Comparison of ENCODE assay signal across 7 cellular contexts in genomic region chr9:6667633-6668280, GRCh38. TPM values are rescaled to one million over a fixed set of nuclear protein-coding genes. Genes with fewer than 3 reads are reported as not detected.
DNase-seq lines count a peak whose midpoint lies in the region; ATAC-seq and TF ChIP-seq lines count a peak whose summit lies in the region.

No MANE protein-coding gene starts in this region.

- intact Hi-C loops in ascending aorta (cut with DNase I) (loop anchor here (5.0 kb wide), 2 partner anchors 80 to 315 kb away; no protein-coding TSS in a partner anchor), left lung (cut with DNase I) (loop anchor here in 1 of 2 donors (10.0 kb wide), 1 partner anchor 83 kb away; no protein-coding TSS in a partner anchor)

- no peak overlapping the region for H3K27ac ChIP-seq in ascending aorta
- no peak overlapping the region for H3K27ac ChIP-seq in left lung

- no peak for DNase-seq in GM06990 (ENCODE audit: extremely low read depth, insufficient read length)
- DNase-seq in M059J (ENCODE audit: low read depth) = peak; percentile 44
- no peak for DNase-seq in ascending aorta (ENCODE audit: low spot score in 2 of 2)
- no peak for DNase-seq in left lung
- DNase-seq in occipital lobe (lab: John Stamatoyannopoulos, UW) = no peak
- DNase-seq in activated effector memory CD4-positive, alpha-beta T cell treated with Interleukin-2 at 50 U/mL for 16 hours = no peak
- DNase-seq in activated CD4-positive, alpha-beta T cell treated with anti-CD3 and anti-CD28 coated beads, Interleukin-2, amount 50 U/mL, for 4 hours = no peak

- H3K27me3 ChIP-seq in GM06990 (replicated peaks; ENCODE audit: control insufficient read depth, insufficient read depth, low read length) = no peaks in the 10 kb centered on the region
- H3K27me3 ChIP-seq in ascending aorta = no peaks in the 10 kb centered on the region
- no peaks in the 10 kb centered on the region for H3K27me3 ChIP-seq in left lung

- H3K36me3 ChIP-seq in GM06990 (ENCODE audit: control insufficient read depth, insufficient read depth, low read length) = no peaks in the 10 kb centered on the region
- H3K36me3 ChIP-seq in ascending aorta = no peaks in the 10 kb centered on the region
- no peaks in the 10 kb centered on the region for H3K36me3 ChIP-seq in left lung

- H3K9me3 ChIP-seq in ascending aorta (no peaks in the 10 kb centered on the region), left lung (no peaks in the 10 kb centered on the region)

- H3K4me1 ChIP-seq in ascending aorta (no peaks in the 10 kb centered on the region), left lung (no peaks in the 10 kb centered on the region)

- peak; percentile 35 for ATAC-seq in left lung

- TF ChIP-seq CTCF in GM06990 (IDR thresholded peaks at IDR 0.05; ENCODE audit: insufficient read depth, low read length, poor library complexity, severe bottlenecking) (peak; percentile 48), ascending aorta (IDR thresholded peaks at IDR 0.05) (peak in 2 of 3 experiments; percentile 21 to 49), left lung (IDR thresholded peaks at IDR 0.05) (peak; percentile 20 to 40)

- H3K4me3 ChIP-seq in GM06990 (replicated peaks; ENCODE audit: low read depth, low read length) (no peak overlapping the region), ascending aorta (no peak overlapping the region), left lung (no peak overlapping the region)

RNA-seq across cellular contexts. Expression of gene GLDC, which starts 22.2 kb away (rescaled TPM):
- total RNA-seq in M059J (2014; rRNA removed; shearing (Covaris generic)) = 0.39 and 1.1 TPM in 2 replicates
- total RNA-seq in ascending aorta = 0.64 TPM
- total RNA-seq in left lung = 1 to 10 TPM in 1 of 2 donors, under 1 TPM in 1; 0.41 to 3.0 TPM
- 10.0 TPM for total RNA-seq in occipital lobe
